ENCODE assay signal across 8 cellular contexts in genomic region chr1:27233677-27234053, GRCh38. TPM values are rescaled to one million over a fixed set of nuclear protein-coding genes. Genes with fewer than 3 reads are reported as not detected.
DNase-seq lines count a peak whose midpoint lies in the region; ATAC-seq, FAIRE-seq and TF ChIP-seq lines count a peak whose summit lies in the region.

No MANE protein-coding gene starts in this region.

- no peak for FAIRE-seq in HTR-8/SVneo (lab: Jason Lieb, UNC)

- H3K9me3 Mint-ChIP-seq in MCF 10A (ENCODE audit: unreplicated experiment) (no peaks in the 10 kb centered on the region), mesothelial cell of epicardium (no peaks in the 10 kb centered on the region)

- CTCF ChIA-PET in MCF 10A (lab: Yijun Ruan, JAX) (interaction anchor here (0.6 kb wide), 2 partner anchors 29 to 39 kb away, joined by 3 to 4 read pairs; no protein-coding TSS in a partner anchor), HEK293T (lab: Yijun Ruan, JAX) (no interaction called here)

- peak overlapping the region; percentile 45 for H3K4me3 ChIP-seq in GM12875 (ENCODE audit: low read depth, low read length)
- H3K4me3 ChIP-seq in Loucy (ENCODE audit: low read length, poor library complexity, severe bottlenecking) = peak overlapping the region; percentile 83
- H3K4me3 ChIP-seq in aorta (ENCODE audit: low read length in 2 of 2) = no peak overlapping the region

- no peaks in the 10 kb centered on the region for H3K9me2 ChIP-seq in Loucy (replicated peaks; ENCODE audit: low read depth, low read length)

- intact Hi-C loops in MCF 10A (cut with micrococcal nuclease) (no loop called here), aorta (cut with DNase I) (no loop called here)

- H3K9me3 ChIP-seq in Loucy (ENCODE audit: insufficient read depth, low read depth, low read length) (no peaks in the 10 kb centered on the region), aorta (ENCODE audit: control insufficient read depth, low read length) (no peaks in the 10 kb centered on the region)

- ATAC-seq in aorta (ENCODE audit: low FRiP score) = peak; percentile 34
- ATAC-seq in HG03457 (IDR thresholded peaks at IDR 0.05; ENCODE audit: unreplicated experiment) = no peak

- H4K20me1 ChIP-seq in Loucy (ENCODE audit: insufficient read depth, low read length, poor library complexity, severe bottlenecking) = peaks cover 13% of the 10 kb centered on the region

- H3K27me3 ChIP-seq in Loucy (ENCODE audit: insufficient read depth, low read length, poor library complexity, severe bottlenecking) = no peaks in the 10 kb centered on the region
- no peaks in the 10 kb centered on the region for H3K27me3 ChIP-seq in aorta (ENCODE audit: control insufficient read depth in 1 of 2, insufficient read depth in 2 of 2, low read length in 1 of 2)

- H3K9ac ChIP-seq in Loucy (ENCODE audit: low read depth, low read length, poor library complexity, severe bottlenecking) = peak overlapping the region; percentile 57

- BruUV-seq in MCF 10A (replicated peaks; lab: Mats Ljungman, UMichigan) = no TSS peak

- peaks cover 5% of the 10 kb centered on the region for H3K36me3 Mint-ChIP-seq in MCF 10A (ENCODE audit: insufficient read depth, unreplicated experiment)
- H3K36me3 Mint-ChIP-seq in mesothelial cell of epicardium = no peaks in the 10 kb centered on the region

- DNase-seq in MCF 10A (ENCODE audit: unreplicated experiment) (no peak), mesothelial cell of epicardium (ENCODE audit: low spot score in 2 of 2, unreplicated experiment in 2 of 2) (no peak), aorta (peak in 1 of 2 donors; percentile 45), HEK293T (ENCODE audit: extremely low spot score) (no peak), HTR-8/SVneo (ENCODE audit: insufficient read length, low spot score) (no peak)

- peak overlapping the region; percentile 99 for H2AFZ ChIP-seq in Loucy (ENCODE audit: low read length)

- H3K79me2 ChIP-seq in Loucy (ENCODE audit: insufficient read depth, low read length) = peaks cover 30% of the 10 kb centered on the region

- no peak overlapping the region for H3K27ac ChIP-seq in aorta (ENCODE audit: low read depth in 1 of 2, low read length in 2 of 2)

- peak overlapping the region; percentile 86 for H3K4me2 ChIP-seq in Loucy (ENCODE audit: low read depth, low read length, poor library complexity, severe bottlenecking)

- H3K36me3 ChIP-seq in Loucy (ENCODE audit: insufficient read depth, low read length) (no peaks in the 10 kb centered on the region), aorta (ENCODE audit: control insufficient read depth in 1 of 2, insufficient read depth in 2 of 2, low read length in 1 of 2) (no peaks in the 10 kb centered on the region)

- H3K27ac Mint-ChIP-seq in MCF 10A (ENCODE audit: low read depth, unreplicated experiment) = peak overlapping the region; percentile 68
- peak overlapping the region; percentile 64 for H3K27ac Mint-ChIP-seq in mesothelial cell of epicardium

- H3K4me3 Mint-ChIP-seq in MCF 10A (ENCODE audit: unreplicated experiment) (peak overlapping the region; percentile 98), mesothelial cell of epicardium (peak overlapping the region; percentile 97)

- POLR2A ChIA-PET in MCF 10A (lab: Yijun Ruan, JAX) = interaction anchor here (0.6 to 2.5 kb wide), 13 partner anchors 8 to 1744 kb away, joined by 3 to 15 read pairs (median 3); partner anchors contain the start of gene STX12
- POLR2A ChIA-PET in HEK293T (lab: Yijun Ruan, JAX) = interaction anchor here (1.0 to 1.5 kb wide), 2 partner anchors 8 to 79 kb away, joined by 4 to 12 read pairs; partner anchors contain the start of gene SLC9A1

- peaks cover 12% of the 10 kb centered on the region for H3K4me1 Mint-ChIP-seq in MCF 10A (ENCODE audit: insufficient read depth, unreplicated experiment)
- peaks cover 19% of the 10 kb centered on the region for H3K4me1 Mint-ChIP-seq in mesothelial cell of epicardium

- H3F3A ChIP-seq in Loucy (ENCODE audit: low read depth) = no peaks in the 10 kb centered on the region

- H3K27me3 Mint-ChIP-seq in MCF 10A (ENCODE audit: insufficient read depth, unreplicated experiment) (no peaks in the 10 kb centered on the region), mesothelial cell of epicardium (ENCODE audit: low read depth) (no peaks in the 10 kb centered on the region)

- 66 to 71% methylated on average over 9 of the region's 9 CpGs for WGBS in aorta, 2 donors

- TF ChIP-seq CTCF in GM12875 (IDR thresholded peaks at IDR 0.05; ENCODE audit: borderline replicate concordance, insufficient read depth, low read depth, low read length) (no peak), Loucy (conservative IDR thresholded peaks at IDR 0.05; ENCODE audit: low read length) (no peak), MCF 10A (IDR thresholded peaks at IDR 0.05; ENCODE audit: unreplicated experiment) (no peak), mesothelial cell of epicardium (IDR thresholded peaks at IDR 0.05; ENCODE audit: unreplicated experiment) (no peak)

- peaks cover 17% of the 10 kb centered on the region for H3K4me1 ChIP-seq in Loucy (ENCODE audit: insufficient read depth, low read length, poor library complexity, severe bottlenecking)
- peaks cover 0 to 5% of the 10 kb centered on the region in 2 donors for H3K4me1 ChIP-seq in aorta (ENCODE audit: control insufficient read depth in 1 of 2, insufficient read depth in 2 of 2, low read length in 2 of 2)

TF ChIP-seq in HEK293T, 16 proteins besides CTCF, POLR2A, EP300 and RAD21:
- TF ChIP-seq BHLHE40 (IDR thresholded peaks at IDR 0.05; ENCODE audit: borderline replicate concordance) (no peak), ARNT (IDR thresholded peaks at IDR 0.05) (no peak)

RNA-seq across cellular contexts. Expression of gene WDTC1, which starts 0.8 kb away (rescaled TPM):
- total RNA-seq in MCF 10A (2022) (15.7 and 18.9 TPM in 2 replicates), mesothelial cell of epicardium (40.2 to 42.2 TPM (median 41.3 TPM) in 3 replicates), aorta (10 to 100 TPM; 34.0 to 38.5 TPM)
- 10 to 100 TPM; 12.8 to 19.3 TPM for polyA plus RNA-seq in aorta

Comparison
In these comparisons a context has a peak if more than half of its experiments do, and no peak if none do; other contexts are left out.
1. H3K4me3 ChIP-seq: peak in GM12875 (single experiment) and Loucy (single experiment); none in aorta (0 of 2).